Comparison of ENCODE assay signal across 27 cellular contexts in the genomic region with DNA sequence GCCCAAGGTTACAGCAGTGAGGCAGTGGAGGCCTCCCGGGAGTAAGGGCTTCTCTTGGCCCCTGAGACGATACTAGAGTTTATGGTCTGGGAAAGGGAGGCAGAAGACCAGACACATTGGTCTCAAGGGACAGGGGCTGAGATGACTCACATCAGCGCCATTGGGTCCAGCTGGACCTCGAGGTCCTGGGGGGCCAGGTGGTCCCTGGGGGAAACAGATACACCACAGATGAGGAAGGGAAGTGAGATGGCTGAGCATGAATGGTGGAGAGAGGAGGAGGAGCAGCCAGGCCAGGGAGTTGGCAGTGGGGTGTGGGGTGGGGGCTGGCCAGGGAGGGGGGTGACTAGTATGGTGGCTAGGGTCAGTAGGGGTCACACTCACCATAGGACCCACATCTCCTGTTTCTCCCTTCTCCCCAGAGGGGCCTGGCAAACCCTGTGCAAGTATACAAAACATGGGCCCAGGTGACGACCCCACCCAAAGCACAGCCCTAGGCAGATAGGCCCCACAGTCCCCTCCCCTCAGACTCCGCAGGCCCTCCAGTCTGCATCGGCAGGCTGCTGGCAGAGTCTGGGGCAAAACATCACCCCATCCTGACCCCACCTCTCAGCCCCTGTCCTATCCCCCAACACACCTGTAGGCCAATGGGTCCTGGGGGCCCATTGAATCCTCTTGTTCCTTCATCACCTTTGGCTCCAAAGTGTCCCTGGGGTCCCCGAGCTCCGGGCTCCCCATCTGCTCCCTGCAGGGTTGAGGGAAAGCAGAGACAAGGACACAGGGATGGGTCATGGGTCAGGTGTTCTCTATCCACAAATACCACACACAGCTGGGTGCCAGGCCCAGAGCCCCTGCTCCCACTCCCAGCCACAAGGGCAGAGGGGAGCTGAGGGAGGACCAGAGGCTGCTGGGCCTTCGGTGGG. TPM values are rescaled to one million over a fixed set of nuclear protein-coding genes. Genes with fewer than 3 reads are reported as not detected.
DNase-seq lines count a peak whose midpoint lies in the region; ATAC-seq, FAIRE-seq and TF ChIP-seq lines count a peak whose summit lies in the region.
"Had no signal": no experiment of that assay in that cellular context is flagged by ENCODE, and none has a peak within 500 bp of the region (broad histone marks: within the 10 kb centered on the region; RNA-seq: fewer than 3 reads in every experiment).

No MANE protein-coding gene starts in this region.

- intact Hi-C loops in vagina (cut with DNase I): no loop called here
- intact Hi-C loops in activated CD4-positive, alpha-beta memory T cell treated with anti-CD3 and anti-CD28 coated beads for 36 hours (cut with micrococcal nuclease): no loop called here

- TF ChIP-seq CTCF in bronchial epithelial cell (IDR thresholded peaks at IDR 0.05; ENCODE audit: insufficient read depth, low read length, severe bottlenecking) (no peak), vagina (IDR thresholded peaks at IDR 0.05) (no peak)

- H3K4me1 ChIP-seq in vagina: no peaks in the 10 kb centered on the region
- H3K4me1 ChIP-seq: A549, ascending aorta, HAP-1, heart right ventricle, prostate gland had no signal

- peak; percentile 32 for FAIRE-seq in bronchial epithelial cell (lab: Jason Lieb, UNC)
- FAIRE-seq: A549 had no signal

- H3K27me3 ChIP-seq in H7 (ENCODE audit: control insufficient read depth, insufficient read depth, low read length) (no peaks in the 10 kb centered on the region; the same call in 1 of the 2 replicates), bronchial epithelial cell (ENCODE audit: control insufficient read depth, insufficient read depth, low read length) (peaks cover 1% of the 10 kb centered on the region), vagina (no peaks in the 10 kb centered on the region)
- H3K27me3 ChIP-seq: ascending aorta, heart right ventricle had no signal

- TF ChIP-seq POLR2A in vagina (IDR thresholded peaks at IDR 0.05): no peak

- peaks cover 29% of the 10 kb centered on the region for H3K4me1 Mint-ChIP-seq in stimulated activated memory B cell treated with anti-CD40 and anti-IgM and Interleukin-4, amounts not matched to agents 10 μg/mL and 1 μg/mL and 100 μg/mL, for 72 hours
- H3K4me1 Mint-ChIP-seq in activated CD4-positive, alpha-beta memory T cell treated with anti-CD3 and anti-CD28 coated beads for 36 hours (ENCODE audit: low read depth): no peaks in the 10 kb centered on the region
- H3K4me1 Mint-ChIP-seq: activated CD4-positive, alpha-beta T cell treated with anti-CD3 and anti-CD28 coated beads for 36 hours; activated CD8-positive, alpha-beta memory T cell treated with anti-CD3 and anti-CD28 coated beads, Interleukin-2, amount 10 ng/mL, durations not matched to agents 7 days and 5 days had no signal

- peak; percentile 69 for ATAC-seq in stimulated activated memory B cell treated with anti-CD40 and anti-IgM and Interleukin-4, amounts not matched to agents 10 μg/mL and 1 μg/mL and 100 μg/mL, for 72 hours
- ATAC-seq: A549; activated CD4-positive, alpha-beta T cell treated with anti-CD3 and anti-CD28 coated beads for 36 hours; activated CD8-positive, alpha-beta memory T cell treated with anti-CD3 and anti-CD28 coated beads, Interleukin-2, amount 10 ng/mL, durations not matched to agents 7 days and 5 days; activated naive CD4-positive, alpha-beta T cell treated with anti-CD3 and anti-CD28 coated beads, Interleukin-2, amount 50 U/mL, for 72 hours; heart right ventricle had no signal

- POLR2A ChIA-PET in activated CD4-positive, alpha-beta memory T cell treated with anti-CD3 and anti-CD28 coated beads for 36 hours (lab: Charles Lee): no interaction called here

- no peak overlapping the region for H3K27ac ChIP-seq in vagina
- H3K27ac ChIP-seq: A549, ascending aorta, C4-2B, heart right ventricle, KMS-11, prostate gland, thoracic aorta had no signal

- H3K9me3 ChIP-seq in vagina: no peaks in the 10 kb centered on the region
- H3K9me3 ChIP-seq: A549, ascending aorta, HAP-1, heart right ventricle, prostate gland, thoracic aorta had no signal

- H3K4me3 ChIP-seq in H7 (ENCODE audit: insufficient read depth, low read depth, low read length) (no peak overlapping the region), bronchial epithelial cell (ENCODE audit: low read depth, low read length) (no peak overlapping the region), vagina (no peak overlapping the region)
- H3K4me3 ChIP-seq: A549, ascending aorta, HAP-1, heart right ventricle, prostate gland, thoracic aorta had no signal

- no peak overlapping the region for H3K4me3 Mint-ChIP-seq in stimulated activated memory B cell treated with anti-CD40 and anti-IgM and Interleukin-4, amounts not matched to agents 10 μg/mL and 1 μg/mL and 100 μg/mL, for 72 hours
- H3K4me3 Mint-ChIP-seq in activated CD4-positive, alpha-beta memory T cell treated with anti-CD3 and anti-CD28 coated beads for 36 hours: no peak overlapping the region
- H3K4me3 Mint-ChIP-seq: activated CD4-positive, alpha-beta T cell treated with anti-CD3 and anti-CD28 coated beads for 36 hours; activated CD8-positive, alpha-beta memory T cell treated with anti-CD3 and anti-CD28 coated beads, Interleukin-2, amount 10 ng/mL, durations not matched to agents 7 days and 5 days; mesothelial cell of epicardium; nephron progenitor cell had no signal

- peak; percentile 58 for DNase-seq in activated effector memory CD4-positive, alpha-beta T cell treated with anti-CD3 and anti-CD28 coated beads, Interleukin-2, amount 50 U/mL, for 16 hours
- DNase-seq in activated effector memory CD4-positive, alpha-beta T cell treated with Interleukin-2 at 50 U/mL for 16 hours: no peak
- peak; percentile 62 for DNase-seq in H7
- DNase-seq in bronchial epithelial cell (ENCODE audit: low read depth): no peak
- no peak for DNase-seq in vagina (ENCODE audit: extremely low spot score in 2 of 2)
- DNase-seq in activated CD4-positive, alpha-beta memory T cell treated with anti-CD3 and anti-CD28 coated beads for 36 hours: no peak
- no peak for DNase-seq in activated naive CD4-positive, alpha-beta T cell treated with anti-CD3 and anti-CD28 coated beads, Interleukin-2, amount 50 U/mL, for 16 hours
- DNase-seq: activated CD4-positive, alpha-beta T cell treated with anti-CD3 and anti-CD28 coated beads for 36 hours; activated CD8-positive, alpha-beta memory T cell treated with anti-CD3 and anti-CD28 coated beads, Interleukin-2, amount 10 ng/mL, durations not matched to agents 7 days and 5 days; cerebellar nuclear complex; EL; heart right ventricle; MV-4-11; NCI-H2029; NCI-H2227 treated with DMSO at 0.1 percent for 48 hours; nephron progenitor cell; stimulated activated CD4-positive, alpha-beta T cell treated with anti-CD3 and anti-CD28 coated beads, Interleukin-1b, Interleukin-23, amount 100 ng/mL, for 48 hours had no signal

- H3K9me3 Mint-ChIP-seq in stimulated activated memory B cell treated with anti-CD40 and anti-IgM and Interleukin-4, amounts not matched to agents 10 μg/mL and 1 μg/mL and 100 μg/mL, for 72 hours: no peaks in the 10 kb centered on the region
- no peaks in the 10 kb centered on the region for H3K9me3 Mint-ChIP-seq in activated CD4-positive, alpha-beta memory T cell treated with anti-CD3 and anti-CD28 coated beads for 36 hours
- H3K9me3 Mint-ChIP-seq: activated naive CD4-positive, alpha-beta T cell treated with anti-CD3 and anti-CD28 coated beads, Interleukin-2, amount 50 U/mL, for 72 hours; mesothelial cell of epicardium; nephron progenitor cell had no signal

- H3K36me3 Mint-ChIP-seq in stimulated activated memory B cell treated with anti-CD40 and anti-IgM and Interleukin-4, amounts not matched to agents 10 μg/mL and 1 μg/mL and 100 μg/mL, for 72 hours: no peaks in the 10 kb centered on the region
- H3K36me3 Mint-ChIP-seq in activated CD4-positive, alpha-beta memory T cell treated with anti-CD3 and anti-CD28 coated beads for 36 hours: no peaks in the 10 kb centered on the region
- H3K36me3 Mint-ChIP-seq: activated CD8-positive, alpha-beta memory T cell treated with anti-CD3 and anti-CD28 coated beads, Interleukin-2, amount 10 ng/mL, durations not matched to agents 7 days and 5 days; activated naive CD4-positive, alpha-beta T cell treated with anti-CD3 and anti-CD28 coated beads, Interleukin-2, amount 50 U/mL, for 72 hours; mesothelial cell of epicardium had no signal

- H3K27ac Mint-ChIP-seq in stimulated activated memory B cell treated with anti-CD40 and anti-IgM and Interleukin-4, amounts not matched to agents 10 μg/mL and 1 μg/mL and 100 μg/mL, for 72 hours: peak overlapping the region; percentile 69
- no peak overlapping the region for H3K27ac Mint-ChIP-seq in activated CD4-positive, alpha-beta memory T cell treated with anti-CD3 and anti-CD28 coated beads for 36 hours
- H3K27ac Mint-ChIP-seq: activated CD4-positive, alpha-beta T cell treated with anti-CD3 and anti-CD28 coated beads for 36 hours; activated CD8-positive, alpha-beta memory T cell treated with anti-CD3 and anti-CD28 coated beads, Interleukin-2, amount 10 ng/mL, durations not matched to agents 7 days and 5 days; mesothelial cell of epicardium; nephron progenitor cell had no signal

- CTCF ChIA-PET in activated CD4-positive, alpha-beta memory T cell treated with anti-CD3 and anti-CD28 coated beads for 36 hours (lab: Charles Lee): interaction anchor here (1.3 kb wide), 1 partner anchor 9 kb away, joined by 3 read pairs; no protein-coding TSS in a partner anchor

- H3K36me3 ChIP-seq in H7 (replicated peaks; ENCODE audit: control insufficient read depth, insufficient read depth, low read length): no peaks in the 10 kb centered on the region
- H3K36me3 ChIP-seq in bronchial epithelial cell (ENCODE audit: control insufficient read depth, insufficient read depth, low read length): no peaks in the 10 kb centered on the region
- H3K36me3 ChIP-seq in vagina: no peaks in the 10 kb centered on the region
- H3K36me3 ChIP-seq: ascending aorta, HAP-1, heart right ventricle, prostate gland, thoracic aorta had no signal

- peaks cover 56% of the 10 kb centered on the region for H3K27me3 Mint-ChIP-seq in stimulated activated memory B cell treated with anti-CD40 and anti-IgM and Interleukin-4, amounts not matched to agents 10 μg/mL and 1 μg/mL and 100 μg/mL, for 72 hours
- peaks cover 5% of the 10 kb centered on the region for H3K27me3 Mint-ChIP-seq in activated CD4-positive, alpha-beta memory T cell treated with anti-CD3 and anti-CD28 coated beads for 36 hours
- H3K27me3 Mint-ChIP-seq: activated CD4-positive, alpha-beta T cell treated with anti-CD3 and anti-CD28 coated beads for 36 hours; activated CD8-positive, alpha-beta memory T cell treated with anti-CD3 and anti-CD28 coated beads, Interleukin-2, amount 10 ng/mL, durations not matched to agents 7 days and 5 days had no signal

RNA-seq across cellular contexts. Expression of a gene that starts 21.8 kb away (rescaled TPM):
- 0.48 and 0.67 TPM in 2 replicates for total RNA-seq in H7 (2014; rRNA removed; shearing (Covaris generic))
- total RNA-seq in bronchial epithelial cell (under 0.01 TPM in 2 replicates), vagina (0.25 TPM)
- 1 to 10 TPM in 1 of 2 experiments, under 1 TPM in 1; 0.69 to 1.0 TPM for total RNA-seq in activated CD4-positive, alpha-beta memory T cell treated with anti-CD3 and anti-CD28 coated beads for 36 hours

RNA-seq across cellular contexts. Expression of a gene that starts 30.0 kb away (rescaled TPM):
- total RNA-seq in H7 (2014; rRNA removed; shearing (Covaris generic)): 16.7 and 18.1 TPM in 2 replicates
- total RNA-seq in bronchial epithelial cell (13.2 and 15.3 TPM in 2 replicates), vagina (28.0 TPM)
- 10 to 100 TPM; 40.9 to 41.4 TPM for total RNA-seq in activated CD4-positive, alpha-beta memory T cell treated with anti-CD3 and anti-CD28 coated beads for 36 hours

RNA-seq across cellular contexts. Expression of a gene that starts 30.2 kb away (rescaled TPM):
- total RNA-seq in H7 (2014; rRNA removed; shearing (Covaris generic)): 96.3 and 115 TPM in 2 replicates
- total RNA-seq in bronchial epithelial cell (90.4 and 94.0 TPM in 2 replicates), vagina (36.3 TPM)
- total RNA-seq in activated CD4-positive, alpha-beta memory T cell treated with anti-CD3 and anti-CD28 coated beads for 36 hours: 10 to 100 TPM; 42.0 to 45.7 TPM

RNA-seq across cellular contexts. Expression of a gene that starts 34.0 kb away (rescaled TPM):
- 14.7 and 16.0 TPM in 2 replicates for total RNA-seq in H7 (2014; rRNA removed; shearing (Covaris generic))
- total RNA-seq in bronchial epithelial cell: 59.8 and 76.4 TPM in 2 replicates
- total RNA-seq in vagina: 17.7 TPM
- total RNA-seq in activated CD4-positive, alpha-beta memory T cell treated with anti-CD3 and anti-CD28 coated beads for 36 hours: 10 to 100 TPM; 35.3 to 36.1 TPM
- total RNA-seq: ascending aorta had no signal

RNA-seq across cellular contexts. Expression of a gene that starts 37.9 kb away (rescaled TPM):
- 18.5 and 19.7 TPM in 2 replicates for total RNA-seq in H7 (2014; rRNA removed; shearing (Covaris generic))
- 43.4 and 50.7 TPM in 2 replicates for total RNA-seq in bronchial epithelial cell
- 32.7 TPM for total RNA-seq in vagina
- 10 to 100 TPM; 25.4 to 28.4 TPM for total RNA-seq in activated CD4-positive, alpha-beta memory T cell treated with anti-CD3 and anti-CD28 coated beads for 36 hours

Comparison
In these comparisons a context has a peak if more than half of its experiments do, and no peak if none do; other contexts are left out.
1. DNase-seq: peak in activated effector memory CD4-positive, alpha-beta T cell treated with anti-CD3 and anti-CD28 coated beads, Interleukin-2, amount 50 U/mL, for 16 hours (single experiment) and H7 (single experiment); none in activated effector memory CD4-positive, alpha-beta T cell treated with Interleukin-2 at 50 U/mL for 16 hours (single experiment), bronchial epithelial cell (single experiment), vagina (0 of 2), activated CD4-positive, alpha-beta memory T cell treated with anti-CD3 and anti-CD28 coated beads for 36 hours (single experiment) and activated naive CD4-positive, alpha-beta T cell treated with anti-CD3 and anti-CD28 coated beads, Interleukin-2, amount 50 U/mL, for 16 hours (single experiment).